ENCODE assay signal across 1 cellular context in genomic region chr12:111994211-111995035, GRCh38.
TF ChIP-seq lines count a peak whose summit lies in the region.
"Not testable (repeated sequence)": the region's sequence is repeated elsewhere in the genome, so short reads cannot be mapped to it uniquely, and the experiment has no call there.

No MANE protein-coding gene starts in this region.

TF ChIP-seq in K562, 482 proteins besides CTCF, POLR2A, EP300 and RAD21 (continued from another document and continues in another):
- TF ChIP-seq ZNF318 (IDR thresholded peaks at IDR 0.05; ENCODE audit: borderline replicate concordance in 1 of 2, low read depth in 1 of 2): peak in 1 of 2 experiments; percentile 59; a peak in 1 of 4 replicates
- TF ChIP-seq MAFK (IDR thresholded peaks at IDR 0.05; ENCODE audit: low read length): peak; percentile 70
- 0 out of 2 replicates have a peak, but pooled peaks have one; percentile 21 for TF ChIP-seq ELF4 (CRISPR knock-in tag; IDR thresholded peaks at IDR 0.05)
- peak; percentile 37; the same call in 1 of the 2 replicates for TF ChIP-seq ZNF239 (CRISPR knock-in tag; IDR thresholded peaks at IDR 0.05)
- TF ChIP-seq ZEB2 (IDR thresholded peaks at IDR 0.05): 0 out of 2 replicates have a peak, but pooled peaks have one; percentile 56
- TF ChIP-seq DIDO1 (tag; IDR thresholded peaks at IDR 0.05; ENCODE audit: low read depth): 0 out of 2 replicates have a peak, but pooled peaks have one; percentile 16
- peak in 1 of 2 experiments; percentile 38 for TF ChIP-seq NCOA2 (IDR thresholded peaks at IDR 0.05; ENCODE audit: partially characterized antibody in 2 of 2)
- 0 out of 2 replicates have a peak, but pooled peaks have one; percentile 36 for TF ChIP-seq CAMTA2 (CRISPR knock-in tag; conservative IDR thresholded peaks at IDR 0.05)
- TF ChIP-seq ZNF766 (CRISPR knock-in tag; conservative IDR thresholded peaks at IDR 0.05): peak; percentile 97
- peak in 1 of 2 experiments; percentile 71 for TF ChIP-seq MNT (conservative IDR thresholded peaks at IDR 0.05)
- TF ChIP-seq MTA3 (IDR thresholded peaks at IDR 0.05; ENCODE audit: borderline replicate concordance): peak; percentile 81
- TF ChIP-seq CXXC5 (CRISPR knock-in tag; IDR thresholded peaks at IDR 0.05): peak; percentile 83
- TF ChIP-seq NCOR1 (IDR thresholded peaks at IDR 0.05): peak; percentile 88
- TF ChIP-seq HDAC1 (IDR thresholded peaks at IDR 0.05): peak in 1 of 2 experiments; percentile 83; a peak in 3 of 4 replicates
- TF ChIP-seq LCOR (CRISPR knock-in tag; IDR thresholded peaks at IDR 0.05): peak; percentile 45; the same call in 1 of the 2 replicates
- 0 out of 2 replicates have a peak, but pooled peaks have one; percentile 15 for TF ChIP-seq SMAD3 (CRISPR knock-in tag; conservative IDR thresholded peaks at IDR 0.05)
- 0 out of 2 replicates have a peak, but pooled peaks have one; percentile 49 for TF ChIP-seq ZNF445 (CRISPR knock-in tag; IDR thresholded peaks at IDR 0.05; ENCODE audit: low read depth)
- 0 out of 4 replicates have a peak, but pooled peaks of 1 of the 2 experiments have one; percentile 27 for TF ChIP-seq MAZ (CRISPR knock-in tag; conservative IDR thresholded peaks at IDR 0.05 in 1 of 2, IDR thresholded peaks at IDR 0.05 in 1 of 2)
- TF ChIP-seq MAFG (tag; conservative IDR thresholded peaks at IDR 0.05): peak; percentile 93
- TF ChIP-seq DPF2 (IDR thresholded peaks at IDR 0.05): peak; percentile 78
- TF ChIP-seq ZNF197 (CRISPR knock-in tag; IDR thresholded peaks at IDR 0.05; ENCODE audit: low read depth): 0 out of 2 replicates have a peak, but pooled peaks have one; percentile 31
- TF ChIP-seq CBFA2T3 (IDR thresholded peaks at IDR 0.05): peak; percentile 90
- peak; percentile 51; the same call in 1 of the 2 replicates for TF ChIP-seq NFIC (IDR thresholded peaks at IDR 0.05)
- TF ChIP-seq TRIM24 (IDR thresholded peaks at IDR 0.05): peak; percentile 79 to 89; a peak in 3 of 4 replicates
- peak; percentile 45 for TF ChIP-seq TAF9B (IDR thresholded peaks at IDR 0.05; ENCODE audit: partially characterized antibody)
- TF ChIP-seq CC2D1A (IDR thresholded peaks at IDR 0.05): peak; percentile 80; the same call in 1 of the 2 replicates
- peak; percentile 73 for TF ChIP-seq FOSL1 (tag; conservative IDR thresholded peaks at IDR 0.05)
- peak; percentile 30; the same call in 1 of the 2 replicates for TF ChIP-seq RFX1 (IDR thresholded peaks at IDR 0.05)
- peak; percentile 29; the same call in 1 of the 2 replicates for TF ChIP-seq GABPA (tag; conservative IDR thresholded peaks at IDR 0.05; ENCODE audit: low read depth)
- TF ChIP-seq TBL1XR1 (IDR thresholded peaks at IDR 0.05; ENCODE audit: low read length in 2 of 2): peak in 1 of 2 experiments; percentile 95; a peak in 2 of 4 replicates
- 0 out of 6 replicates have a peak, but pooled peaks of 1 of the 3 experiments have one; percentile 39 for TF ChIP-seq ZBTB11 (CRISPR knock-in tag; IDR thresholded peaks at IDR 0.05)
- TF ChIP-seq GABPB1 (CRISPR knock-in tag; IDR thresholded peaks at IDR 0.05): peak; percentile 19; the same call in 1 of the 2 replicates
- TF ChIP-seq SMARCC2 (IDR thresholded peaks at IDR 0.05; ENCODE audit: low read depth): 0 out of 2 replicates have a peak, but pooled peaks have one; percentile 59
- peak; percentile 72; the same call in 1 of the 2 replicates for TF ChIP-seq GATAD2B (IDR thresholded peaks at IDR 0.05; ENCODE audit: borderline replicate concordance)
- TF ChIP-seq MAFF (IDR thresholded peaks at IDR 0.05; ENCODE audit: low read length): peak; percentile 80
- TF ChIP-seq MEIS2 (IDR thresholded peaks at IDR 0.05; ENCODE audit: partially characterized antibody): peak; percentile 11
- peak; percentile 78; the same call in 1 of the 2 replicates for TF ChIP-seq ZBTB2 (IDR thresholded peaks at IDR 0.05)
- TF ChIP-seq RNF2 (IDR thresholded peaks at IDR 0.05): peak; percentile 66; the same call in 1 of the 2 replicates
- peak; percentile 95 for TF ChIP-seq C11orf30 (IDR thresholded peaks at IDR 0.05; ENCODE audit: low read depth)
- TF ChIP-seq ARNT (IDR thresholded peaks at IDR 0.05): peak; percentile 48 to 78
- 0 out of 2 replicates have a peak, but pooled peaks have one; percentile 35 for TF ChIP-seq ETV5 (CRISPR knock-in tag; IDR thresholded peaks at IDR 0.05; ENCODE audit: low read depth)
- TF ChIP-seq ATF7 (IDR thresholded peaks at IDR 0.05): peak; percentile 64
- peak; percentile 48; the same call in 1 of the 2 replicates for TF ChIP-seq ESRRA (IDR thresholded peaks at IDR 0.05; ENCODE audit: borderline replicate concordance, low read depth)
- TF ChIP-seq MBD2 (IDR thresholded peaks at IDR 0.05; ENCODE audit: borderline replicate concordance, low read depth): peak; percentile 52; the same call in 1 of the 2 replicates
- TF ChIP-seq ZNF316 (IDR thresholded peaks at IDR 0.05): peak; percentile 98
- TF ChIP-seq FOXA3 (CRISPR knock-in tag; conservative IDR thresholded peaks at IDR 0.05 in 1 of 2, IDR thresholded peaks at IDR 0.05 in 1 of 2): 0 out of 4 replicates have a peak, but pooled peaks of 1 of the 2 experiments have one; percentile 25
- TF ChIP-seq ATF3 (IDR thresholded peaks at IDR 0.05): peak; percentile 21; the same call in 1 of the 2 replicates
- TF ChIP-seq ATF3 (CRISPR knock-in tag; conservative IDR thresholded peaks at IDR 0.05): not testable (repeated sequence)
- TF ChIP-seq KLF16 (IDR thresholded peaks at IDR 0.05): peak; percentile 76
- peak; percentile 54; the same call in 1 of the 2 replicates for TF ChIP-seq MTA2 (IDR thresholded peaks at IDR 0.05; ENCODE audit: low read depth)
- TF ChIP-seq FOXK2 (conservative IDR thresholded peaks at IDR 0.05 in 1 of 2, IDR thresholded peaks at IDR 0.05 in 1 of 2; ENCODE audit: low read depth in 2 of 2): peak; percentile 17 to 50; a peak in 2 of 4 replicates
- TF ChIP-seq CBX3 (IDR thresholded peaks at IDR 0.05; ENCODE audit: borderline replicate concordance in 1 of 2, low read length in 2 of 2): 0 out of 3 replicates have a peak, but pooled peaks of 1 of the 2 experiments have one; percentile 47
- TF ChIP-seq ZNF212 (CRISPR knock-in tag; IDR thresholded peaks at IDR 0.05): 0 out of 2 replicates have a peak, but pooled peaks have one; percentile 54
